15 cellular contexts compared by ENCODE assay signal in the genomic region with DNA sequence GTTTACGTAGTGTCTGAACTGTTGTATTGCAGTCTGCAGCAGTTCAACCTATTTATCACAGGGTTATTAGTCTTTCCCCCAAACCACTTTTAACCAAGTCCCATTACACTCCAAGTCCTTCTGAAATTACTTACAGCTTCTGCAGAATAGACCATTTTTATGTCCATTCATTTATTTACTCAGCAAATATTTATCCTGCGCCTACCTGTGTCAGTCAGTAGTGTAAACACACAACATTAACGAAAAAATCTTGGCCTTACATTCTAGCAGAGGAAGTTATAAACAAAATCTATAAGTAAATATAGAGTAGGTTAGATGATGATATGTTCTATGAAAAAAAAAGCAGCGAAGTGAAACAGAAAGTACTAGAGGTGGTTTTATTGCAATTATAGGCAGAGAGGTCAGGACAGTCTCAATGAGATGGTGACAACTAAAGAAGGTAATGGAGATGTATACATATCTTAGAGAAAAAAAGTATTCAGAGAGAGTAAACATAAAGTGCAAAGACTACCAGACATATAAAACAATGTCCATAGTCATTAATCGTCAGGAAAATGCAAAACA.
"Had no signal": no experiment of that assay in that cellular context is flagged by ENCODE, and none has a peak within 500 bp of the region (broad histone marks: within the 10 kb centered on the region; RNA-seq: fewer than 3 reads in every experiment).

No MANE protein-coding gene starts in this region.

- ATAC-seq: activated CD8-positive, alpha-beta memory T cell treated with anti-CD3 and anti-CD28 coated beads, Interleukin-2, amount 10 ng/mL, durations not matched to agents 7 days and 5 days; activated naive CD4-positive, alpha-beta T cell treated with anti-CD3 and anti-CD28 coated beads, Interleukin-2, amount 50 U/mL, for 72 hours; body of pancreas; lower lobe of right lung; naive thymus-derived CD8-positive, alpha-beta T cell had no signal

- DNase-seq: activated CD4-positive, alpha-beta T cell treated with anti-CD3 and anti-CD28 coated beads, Interleukin-2, amount 50 U/mL, for 48 hours; activated CD4-positive, CD25-positive, alpha-beta regulatory T cell treated with anti-CD3 and anti-CD28 coated beads, Interleukin-2, amount 50 U/mL, for 72 hours; activated CD8-positive, alpha-beta memory T cell treated with anti-CD3 and anti-CD28 coated beads, Interleukin-2, amount 10 ng/mL, durations not matched to agents 7 days and 5 days; activated effector memory CD4-positive, alpha-beta T cell treated with anti-CD3 and anti-CD28 coated beads, Interleukin-2, amount 50 U/mL, for 16 hours; activated T-cell treated with anti-CD3 and anti-CD28 coated beads, Interleukin-2, amount 50 U/mL, for 24 hours; amniotic stem cell; body of pancreas; endodermal cell; erythroblast; kidney glomerular epithelial cell; lower lobe of right lung; naive thymus-derived CD8-positive, alpha-beta T cell; posterior cingulate gyrus; small intestine had no signal
